Comparison of ENCODE assay signal across 1 cellular context in the genomic region with DNA sequence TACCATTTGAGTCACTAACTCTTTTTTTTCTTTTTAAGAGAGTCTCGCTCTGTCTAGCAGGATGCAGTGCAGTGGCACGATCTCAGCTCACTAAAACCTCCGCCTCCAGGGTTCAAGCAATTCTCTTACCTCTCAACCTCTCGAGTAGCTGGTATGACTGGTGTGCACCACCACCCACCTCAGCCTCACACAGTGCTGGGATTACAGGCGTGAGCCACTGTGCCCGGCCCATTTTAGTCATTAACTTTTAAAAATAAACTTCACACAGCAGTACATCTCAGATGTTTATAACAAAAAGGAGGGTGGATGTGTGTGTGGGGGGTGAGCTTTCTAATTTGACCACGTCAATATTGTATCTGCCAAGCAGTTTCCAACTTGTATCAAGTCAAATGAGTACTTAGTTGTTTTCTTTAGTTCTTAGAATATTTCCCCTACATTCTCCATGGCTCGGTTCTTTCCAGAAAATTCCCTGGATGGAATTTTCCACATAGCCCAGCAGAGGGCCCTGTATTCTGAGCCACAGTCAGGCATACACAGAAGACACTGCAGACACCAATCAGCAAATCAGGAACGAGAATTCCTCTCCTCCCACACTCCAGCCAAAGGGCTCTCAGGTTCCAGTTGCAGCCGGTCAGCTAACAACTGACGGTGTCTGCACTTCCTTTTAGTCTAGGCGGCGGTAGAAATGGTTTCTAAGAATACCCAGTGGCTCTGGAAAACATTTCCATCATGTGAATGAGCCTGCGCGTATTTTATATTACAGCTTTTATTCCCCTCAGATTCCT.
TF ChIP-seq lines count a peak whose summit lies in the region.

No MANE protein-coding gene starts in this region.

TF ChIP-seq in HepG2, 621 proteins besides CTCF, POLR2A, EP300 and RAD21 (continued from another document):
- TF ChIP-seq, protein P1, sequence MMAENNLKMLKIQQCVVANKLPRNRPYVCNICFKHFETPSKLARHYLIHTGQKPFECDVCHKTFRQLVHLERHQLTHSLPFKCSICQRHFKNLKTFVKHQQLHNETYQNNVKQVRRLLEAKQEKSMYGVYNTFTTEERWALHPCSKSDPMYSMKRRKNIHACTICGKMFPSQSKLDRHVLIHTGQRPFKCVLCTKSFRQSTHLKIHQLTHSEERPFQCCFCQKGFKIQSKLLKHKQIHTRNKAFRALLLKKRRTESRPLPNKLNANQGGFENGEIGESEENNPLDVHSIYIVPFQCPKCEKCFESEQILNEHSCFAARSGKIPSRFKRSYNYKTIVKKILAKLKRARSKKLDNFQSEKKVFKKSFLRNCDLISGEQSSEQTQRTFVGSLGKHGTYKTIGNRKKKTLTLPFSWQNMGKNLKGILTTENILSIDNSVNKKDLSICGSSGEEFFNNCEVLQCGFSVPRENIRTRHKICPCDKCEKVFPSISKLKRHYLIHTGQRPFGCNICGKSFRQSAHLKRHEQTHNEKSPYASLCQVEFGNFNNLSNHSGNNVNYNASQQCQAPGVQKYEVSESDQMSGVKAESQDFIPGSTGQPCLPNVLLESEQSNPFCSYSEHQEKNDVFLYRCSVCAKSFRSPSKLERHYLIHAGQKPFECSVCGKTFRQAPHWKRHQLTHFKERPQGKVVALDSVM (CRISPR knock-in tag; IDR thresholded peaks at IDR 0.05), result no peak
- TF ChIP-seq KLF15 (CRISPR knock-in tag; IDR thresholded peaks at IDR 0.05; ENCODE audit: borderline replicate concordance) (peak; percentile 57; the same call in 1 of the 2 replicates), TEAD2 (CRISPR knock-in tag; IDR thresholded peaks at IDR 0.05) (no peak), ZNF674 (CRISPR knock-in tag; IDR thresholded peaks at IDR 0.05; ENCODE audit: low read depth) (no peak), POLR2AphosphoS2 (IDR thresholded peaks at IDR 0.05; ENCODE audit: low read depth, low read length) (no peak), ZNF781 (CRISPR knock-in tag; IDR thresholded peaks at IDR 0.05; ENCODE audit: borderline replicate concordance, not compliant biosample characterization) (no peak), REPIN1 (CRISPR knock-in tag; IDR thresholded peaks at IDR 0.05; ENCODE audit: borderline replicate concordance, low read depth) (no peak), SMAD3 (CRISPR knock-in tag; IDR thresholded peaks at IDR 0.05) (no peak), THAP11 (CRISPR knock-in tag; IDR thresholded peaks at IDR 0.05) (0 out of 2 replicates have a peak, but pooled peaks have one; percentile 26)
- TF ChIP-seq, protein P2, sequence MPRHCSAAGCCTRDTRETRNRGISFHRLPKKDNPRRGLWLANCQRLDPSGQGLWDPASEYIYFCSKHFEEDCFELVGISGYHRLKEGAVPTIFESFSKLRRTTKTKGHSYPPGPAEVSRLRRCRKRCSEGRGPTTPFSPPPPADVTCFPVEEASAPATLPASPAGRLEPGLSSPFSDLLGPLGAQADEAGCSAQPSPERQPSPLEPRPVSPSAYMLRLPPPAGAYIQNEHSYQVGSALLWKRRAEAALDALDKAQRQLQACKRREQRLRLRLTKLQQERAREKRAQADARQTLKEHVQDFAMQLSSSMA (CRISPR knock-in tag; IDR thresholded peaks at IDR 0.05), result no peak
- TF ChIP-seq, protein P3, sequence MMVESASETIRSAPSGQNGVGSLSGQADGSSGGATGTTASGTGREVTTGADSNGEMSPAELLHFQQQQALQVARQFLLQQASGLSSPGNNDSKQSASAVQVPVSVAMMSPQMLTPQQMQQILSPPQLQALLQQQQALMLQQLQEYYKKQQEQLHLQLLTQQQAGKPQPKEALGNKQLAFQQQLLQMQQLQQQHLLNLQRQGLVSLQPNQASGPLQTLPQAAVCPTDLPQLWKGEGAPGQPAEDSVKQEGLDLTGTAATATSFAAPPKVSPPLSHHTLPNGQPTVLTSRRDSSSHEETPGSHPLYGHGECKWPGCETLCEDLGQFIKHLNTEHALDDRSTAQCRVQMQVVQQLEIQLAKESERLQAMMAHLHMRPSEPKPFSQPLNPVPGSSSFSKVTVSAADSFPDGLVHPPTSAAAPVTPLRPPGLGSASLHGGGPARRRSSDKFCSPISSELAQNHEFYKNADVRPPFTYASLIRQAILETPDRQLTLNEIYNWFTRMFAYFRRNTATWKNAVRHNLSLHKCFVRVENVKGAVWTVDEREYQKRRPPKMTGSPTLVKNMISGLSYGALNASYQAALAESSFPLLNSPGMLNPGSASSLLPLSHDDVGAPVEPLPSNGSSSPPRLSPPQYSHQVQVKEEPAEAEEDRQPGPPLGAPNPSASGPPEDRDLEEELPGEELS (CRISPR knock-in tag; IDR thresholded peaks at IDR 0.05), result no peak
- TF ChIP-seq, protein P4, sequence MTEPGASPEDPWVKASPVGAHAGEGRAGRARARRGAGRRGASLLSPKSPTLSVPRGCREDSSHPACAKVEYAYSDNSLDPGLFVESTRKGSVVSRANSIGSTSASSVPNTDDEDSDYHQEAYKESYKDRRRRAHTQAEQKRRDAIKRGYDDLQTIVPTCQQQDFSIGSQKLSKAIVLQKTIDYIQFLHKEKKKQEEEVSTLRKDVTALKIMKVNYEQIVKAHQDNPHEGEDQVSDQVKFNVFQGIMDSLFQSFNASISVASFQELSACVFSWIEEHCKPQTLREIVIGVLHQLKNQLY (CRISPR knock-in tag; IDR thresholded peaks at IDR 0.05), result no peak
- TF ChIP-seq, protein P5, sequence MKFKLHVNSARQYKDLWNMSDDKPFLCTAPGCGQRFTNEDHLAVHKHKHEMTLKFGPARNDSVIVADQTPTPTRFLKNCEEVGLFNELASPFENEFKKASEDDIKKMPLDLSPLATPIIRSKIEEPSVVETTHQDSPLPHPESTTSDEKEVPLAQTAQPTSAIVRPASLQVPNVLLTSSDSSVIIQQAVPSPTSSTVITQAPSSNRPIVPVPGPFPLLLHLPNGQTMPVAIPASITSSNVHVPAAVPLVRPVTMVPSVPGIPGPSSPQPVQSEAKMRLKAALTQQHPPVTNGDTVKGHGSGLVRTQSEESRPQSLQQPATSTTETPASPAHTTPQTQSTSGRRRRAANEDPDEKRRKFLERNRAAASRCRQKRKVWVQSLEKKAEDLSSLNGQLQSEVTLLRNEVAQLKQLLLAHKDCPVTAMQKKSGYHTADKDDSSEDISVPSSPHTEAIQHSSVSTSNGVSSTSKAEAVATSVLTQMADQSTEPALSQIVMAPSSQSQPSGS (CRISPR knock-in tag; IDR thresholded peaks at IDR 0.05), result no peak
